In genomic region chr2:140085674-140086073, GRCh38 we compare ENCODE assay signal across 14 cellular contexts.
DNase-seq lines count a peak whose midpoint lies in the region; FAIRE-seq and TF ChIP-seq lines count a peak whose summit lies in the region.
"Had no signal": no experiment of that assay in that cellular context is flagged by ENCODE, and none has a peak within 500 bp of the region (broad histone marks: within the 10 kb centered on the region; RNA-seq: fewer than 3 reads in every experiment).

No MANE protein-coding gene starts in this region.

- DNase-seq in left ventricle myocardium inferior (no peak), right atrium auricular region (ENCODE audit: low spot score) (no peak), glomerular visceral epithelial cell (ENCODE audit: extremely low spot score) (peak; percentile 15), NCI-H510A treated with DMSO at 0.1 percent for 48 hours (lab: John Stamatoyannopoulos, UW) (no peak), NCI-H345 (lab: John Stamatoyannopoulos, UW) (no peak), GM12892 (ENCODE audit: insufficient read length) (no peak), NCI-H2196 treated with DMSO at 0.1 percent for 48 hours (lab: John Stamatoyannopoulos, UW; ENCODE audit: unreplicated experiment) (no peak)
- DNase-seq: activated CD8-positive, alpha-beta memory T cell treated with anti-CD3 and anti-CD28 coated beads, Interleukin-2, amount 10 ng/mL, durations not matched to agents 7 days and 5 days; activated naive CD4-positive, alpha-beta T cell treated with anti-CD3 and anti-CD28 coated beads, Interleukin-2, amount 10 ng/mL, durations not matched to agents 7 days and 5 days; EL had no signal

- H3K36me3 ChIP-seq in left ventricle myocardium inferior (no peaks in the 10 kb centered on the region), right atrium auricular region (no peaks in the 10 kb centered on the region)
- H3K36me3 ChIP-seq: tibial nerve had no signal

- intact Hi-C loops in left ventricle myocardium inferior (cut with micrococcal nuclease): no loop called here

- no peak for FAIRE-seq in GM12892 (lab: Jason Lieb, UNC)
- FAIRE-seq: GM19239 had no signal

- H3K4me3 ChIP-seq in left ventricle myocardium inferior (no peak overlapping the region), right atrium auricular region (no peak overlapping the region)
- H3K4me3 ChIP-seq: tibial nerve had no signal

- H3K27ac ChIP-seq in left ventricle myocardium inferior (replicated peaks) (no peak overlapping the region), right atrium auricular region (no peak overlapping the region), VCaP (no peak overlapping the region)
- H3K27ac ChIP-seq: parathyroid adenoma, tibial nerve had no signal

- H3K27me3 ChIP-seq in left ventricle myocardium inferior (ENCODE audit: low read depth) (no peaks in the 10 kb centered on the region), right atrium auricular region (no peaks in the 10 kb centered on the region)
- H3K27me3 ChIP-seq: tibial nerve had no signal

- no peaks in the 10 kb centered on the region for H3K4me1 ChIP-seq in left ventricle myocardium inferior
- H3K4me1 ChIP-seq in right atrium auricular region: no peaks in the 10 kb centered on the region
- H3K4me1 ChIP-seq: parathyroid adenoma, tibial nerve had no signal

- H3K9me3 ChIP-seq in left ventricle myocardium inferior (replicated peaks) (no peaks in the 10 kb centered on the region), right atrium auricular region (no peaks in the 10 kb centered on the region)
- H3K9me3 ChIP-seq: tibial nerve had no signal

- no peak for TF ChIP-seq POLR2A in GM12892 (IDR thresholded peaks at IDR 0.05; ENCODE audit: low read depth, low read length)

- TF ChIP-seq CTCF in left ventricle myocardium inferior (IDR thresholded peaks at IDR 0.05; ENCODE audit: borderline replicate concordance): peak; percentile 21
- TF ChIP-seq CTCF in right atrium auricular region (IDR thresholded peaks at IDR 0.05): no peak
- TF ChIP-seq CTCF in VCaP (conservative IDR thresholded peaks at IDR 0.05): peak; percentile 38; the same call in 1 of the 2 replicates

Comparison
In these comparisons a context has a peak if more than half of its experiments do, and no peak if none do; other contexts are left out.
1. CTCF ChIP-seq: peak in left ventricle myocardium inferior (single experiment) and VCaP (single experiment); none in right atrium auricular region (0 of 2).